ENCODE assay signal across 20 cellular contexts in the genomic region with DNA sequence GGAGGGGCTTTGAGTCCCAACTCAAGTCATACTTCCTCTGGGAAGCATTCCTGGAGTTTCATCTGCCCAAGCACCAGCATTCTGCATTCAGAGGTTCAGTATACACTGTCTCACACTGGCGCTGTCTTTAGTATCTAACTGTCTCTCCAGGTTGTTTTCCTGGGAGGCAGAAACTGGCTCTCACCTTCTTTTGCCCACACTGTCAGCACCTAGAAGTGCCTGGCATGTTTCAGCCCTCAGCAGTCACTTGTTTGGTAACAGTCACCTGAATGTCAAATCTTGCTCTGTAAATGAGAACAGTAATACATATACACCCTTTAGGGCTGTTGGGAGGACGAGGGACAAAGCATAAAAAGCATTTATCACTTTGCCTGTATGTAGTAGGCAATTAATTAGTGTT.
"Had no signal": no experiment of that assay in that cellular context is flagged by ENCODE, and none has a peak within 500 bp of the region (broad histone marks: within the 10 kb centered on the region; RNA-seq: fewer than 3 reads in every experiment).

No MANE protein-coding gene starts in this region.

- DNase-seq: dermis blood vessel endothelial cell; dorsolateral prefrontal cortex; effector CD4-positive, alpha-beta T cell; effector memory CD4-positive, alpha-beta T cell; foreskin keratinocyte; hypothalamus; immature natural killer cell; islet precursor cell; kidney; kidney glomerular epithelial cell; left lung; lower lobe of right lung; mesenchymal stem cell; mucosa of descending colon; naive B cell; naive thymus-derived CD8-positive, alpha-beta T cell had no signal

- H3K4me3 ChIP-seq: coronary artery, dorsolateral prefrontal cortex, esophagus muscularis mucosa, gastroesophageal sphincter, hepatocyte, left lung, lower lobe of right lung, mucosa of descending colon had no signal

- H3K27ac ChIP-seq: coronary artery, dorsolateral prefrontal cortex, esophagus muscularis mucosa, foreskin keratinocyte, gastroesophageal sphincter, hepatocyte, left lung, lower lobe of right lung had no signal

- H3K9me3 ChIP-seq: esophagus muscularis mucosa, gastroesophageal sphincter, left lung, lower lobe of right lung, mucosa of descending colon had no signal

- H3K27me3 ChIP-seq: foreskin keratinocyte, hepatocyte had no signal

- ATAC-seq: foreskin keratinocyte; gastroesophageal sphincter; left lung; lower lobe of right lung; mucosa of descending colon; naive thymus-derived CD8-positive, alpha-beta T cell had no signal

- H3K36me3 ChIP-seq: esophagus muscularis mucosa, gastroesophageal sphincter, left lung, lower lobe of right lung had no signal

- H3K4me1 ChIP-seq: esophagus muscularis mucosa, foreskin keratinocyte, gastroesophageal sphincter, left lung, lower lobe of right lung had no signal
